Comparison of ENCODE assay signal across 26 cellular contexts in the genomic region with DNA sequence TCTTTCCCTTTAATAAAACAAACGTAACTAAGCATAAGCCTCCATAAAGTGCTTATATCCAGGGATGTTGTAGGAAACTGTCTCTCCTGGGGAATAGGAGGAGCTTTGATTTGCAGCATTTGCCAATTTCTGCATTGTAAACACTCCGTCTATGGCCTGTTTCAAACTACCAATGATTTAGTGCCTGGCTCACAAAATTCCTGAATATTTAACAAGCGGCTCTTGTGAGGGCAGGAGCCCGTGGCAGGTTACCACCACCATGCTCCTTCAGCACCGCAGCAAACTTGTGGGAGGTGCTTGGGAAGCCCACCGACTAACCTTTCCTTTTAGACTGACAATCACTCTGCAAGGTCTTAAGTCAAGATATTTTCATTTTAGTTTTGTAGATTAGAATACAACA.
"Had no signal": no experiment of that assay in that cellular context is flagged by ENCODE, and none has a peak within 500 bp of the region (broad histone marks: within the 10 kb centered on the region; RNA-seq: fewer than 3 reads in every experiment).

No MANE protein-coding gene starts in this region.

- H3K27ac ChIP-seq: heart right ventricle, left lung, lower lobe of right lung, ovary, right atrium auricular region, right lobe of liver, transverse colon, upper lobe of left lung had no signal

- H3K9me3 ChIP-seq: heart right ventricle, left lung, lower lobe of right lung, ovary, right atrium auricular region, right lobe of liver, transverse colon, upper lobe of left lung had no signal

- H3K4me3 ChIP-seq: heart right ventricle, left lung, lower lobe of right lung, ovary, right atrium auricular region, right lobe of liver, smooth muscle cell, transverse colon, upper lobe of left lung had no signal

- H3K4me2 ChIP-seq: smooth muscle cell had no signal

- H3K27me3 ChIP-seq: heart right ventricle, left lung, ovary, right atrium auricular region, right lobe of liver, transverse colon, upper lobe of left lung had no signal

- H3K9me3 Mint-ChIP-seq: naive B cell; stimulated activated memory B cell treated with anti-CD40 and anti-IgM and Interleukin-4, amounts not matched to agents 10 μg/mL and 1 μg/mL and 100 μg/mL, for 72 hours had no signal

- H3K36me3 ChIP-seq: heart right ventricle, left lung, lower lobe of right lung, ovary, right atrium auricular region, right lobe of liver, transverse colon, upper lobe of left lung had no signal

- DNase-seq: heart right ventricle; hippocampal formation; kidney glomerular epithelial cell; left cardiac atrium; left lung; lower lobe of right lung; mammary epithelial cell; mesenchymal stem cell; naive B cell; natural killer cell; nephron progenitor cell; ovary; right lobe of liver; stimulated activated CD4-positive, alpha-beta T cell treated with anti-CD3 and anti-CD28 coated beads, Interleukin-1b, Interleukin-23, amount 100 ng/mL, for 48 hours; stimulated activated CD4-positive, alpha-beta T cell treated with anti-CD3 and anti-CD28 coated beads, Interleukin-2, amount 100 ng/mL, for 48 hours; stimulated activated CD4-positive, alpha-beta T cell treated with anti-CD3 and anti-CD28 coated beads, Interleukin-4, amount 100 ng/mL, for 4 hours; stimulated activated CD8-positive, alpha-beta memory T cell treated with anti-CD3 and anti-CD28 coated beads, Interleukin-4, amount 100 ng/mL, for 48 hours; stimulated activated naive CD4-positive, alpha-beta T cell treated with Interleukin-2 at 50 U/mL for 16 hours; stimulated activated naive CD8-positive, alpha-beta T cell treated with anti-CD3 and anti-CD28 coated beads, Interleukin-15, amount 100 ng/mL, for 72 hours; substantia nigra; transverse colon had no signal

- H3K4me1 ChIP-seq: left lung, lower lobe of right lung, right atrium auricular region, right lobe of liver, upper lobe of left lung had no signal

- H3K36me3 Mint-ChIP-seq: naive B cell; natural killer cell; stimulated activated memory B cell treated with anti-CD40 and anti-IgM and Interleukin-4, amounts not matched to agents 10 μg/mL and 1 μg/mL and 100 μg/mL, for 72 hours had no signal

- H3K4me1 Mint-ChIP-seq: natural killer cell; stimulated activated naive CD8-positive, alpha-beta T cell treated with anti-CD3 and anti-CD28 coated beads, Interleukin-15, amount 100 ng/mL, for 72 hours had no signal

- H3K4me3 Mint-ChIP-seq: naive B cell; natural killer cell; nephron progenitor cell; stimulated activated memory B cell treated with anti-CD40 and anti-IgM and Interleukin-4, amounts not matched to agents 10 μg/mL and 1 μg/mL and 100 μg/mL, for 72 hours; stimulated activated naive CD8-positive, alpha-beta T cell treated with anti-CD3 and anti-CD28 coated beads, Interleukin-15, amount 100 ng/mL, for 72 hours had no signal

- H3K27ac Mint-ChIP-seq: naive B cell; natural killer cell; progenitor cell of endocrine pancreas; stimulated activated memory B cell treated with anti-CD40 and anti-IgM and Interleukin-4, amounts not matched to agents 10 μg/mL and 1 μg/mL and 100 μg/mL, for 72 hours; stimulated activated naive CD8-positive, alpha-beta T cell treated with anti-CD3 and anti-CD28 coated beads, Interleukin-15, amount 100 ng/mL, for 72 hours had no signal

- ATAC-seq: heart right ventricle; left cardiac atrium; left lung; lower lobe of right lung; natural killer cell; right lobe of liver; stimulated activated memory B cell treated with anti-CD40 and anti-IgM and Interleukin-4, amounts not matched to agents 10 μg/mL and 1 μg/mL and 100 μg/mL, for 72 hours; stimulated activated naive CD8-positive, alpha-beta T cell treated with anti-CD3 and anti-CD28 coated beads, Interleukin-15, amount 100 ng/mL, for 72 hours had no signal

- H3K27me3 Mint-ChIP-seq: progenitor cell of endocrine pancreas; stimulated activated memory B cell treated with anti-CD40 and anti-IgM and Interleukin-4, amounts not matched to agents 10 μg/mL and 1 μg/mL and 100 μg/mL, for 72 hours; stimulated activated naive CD8-positive, alpha-beta T cell treated with anti-CD3 and anti-CD28 coated beads, Interleukin-15, amount 100 ng/mL, for 72 hours had no signal
